18 cellular contexts compared by ENCODE assay signal in the genomic region with DNA sequence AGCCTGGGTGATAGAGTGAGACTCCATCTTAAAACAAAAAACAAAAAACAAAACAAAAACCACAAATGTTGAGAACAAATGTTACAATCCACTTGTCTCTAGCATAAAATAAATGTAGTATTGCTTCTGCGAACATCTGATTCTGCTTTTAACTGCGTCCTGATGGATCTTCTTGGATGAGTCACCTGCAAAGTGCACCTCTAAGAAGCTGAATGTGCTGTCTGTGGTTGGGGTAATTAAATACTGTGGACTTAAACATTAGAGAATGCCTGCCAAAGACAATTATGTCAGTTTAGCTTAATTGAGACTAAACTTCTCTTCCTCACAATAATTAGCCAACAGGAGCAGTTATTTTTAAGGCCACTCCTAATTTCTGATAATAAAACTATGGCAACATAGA.
"Had no signal": no experiment of that assay in that cellular context is flagged by ENCODE, and none has a peak within 500 bp of the region (broad histone marks: within the 10 kb centered on the region; RNA-seq: fewer than 3 reads in every experiment).

No MANE protein-coding gene starts in this region.

- H3K27ac ChIP-seq: gastroesophageal sphincter, prostate gland, vagina, WERI-Rb-1 had no signal

- H3K9me3 ChIP-seq: gastroesophageal sphincter, mucosa of descending colon, prostate gland, vagina had no signal

- H3K4me3 ChIP-seq: coronary artery, gastroesophageal sphincter, mucosa of descending colon, prostate gland, vagina had no signal

- H3K36me3 ChIP-seq: gastroesophageal sphincter, prostate gland, vagina, WERI-Rb-1 had no signal

- H3K4me1 ChIP-seq: gastroesophageal sphincter, prostate gland, vagina had no signal

- H3K27me3 ChIP-seq: gastroesophageal sphincter, vagina had no signal

- DNase-seq: activated CD4-positive, alpha-beta T cell treated with anti-CD3 and anti-CD28 coated beads for 1 hour; activated CD8-positive, alpha-beta memory T cell treated with anti-CD3 and anti-CD28 coated beads for 24 hours; activated CD8-positive, alpha-beta memory T cell treated with anti-CD3 and anti-CD28 coated beads, Interleukin-2, amount 50 U/mL, for 48 hours; activated effector memory CD4-positive, alpha-beta T cell treated with anti-CD3 and anti-CD28 coated beads, Interleukin-2, amount 50 U/mL, for 16 hours; activated naive CD4-positive, alpha-beta T cell treated with anti-CD3 and anti-CD28 coated beads, Interleukin-2, amount 50 U/mL, for 16 hours; activated T-cell treated with anti-CD3 and anti-CD28 coated beads, Interleukin-2, amount 50 U/mL, for 48 hours; aorta; erythroblast; immature natural killer cell; mucosa of descending colon; naive B cell; right cardiac atrium; stimulated activated CD4-positive, alpha-beta T cell treated with anti-CD3 and anti-CD28 coated beads, Interleukin-2, amount 100 ng/mL, for 24 hours; WERI-Rb-1 had no signal
